1 cellular context compared by ENCODE assay signal in the genomic region with DNA sequence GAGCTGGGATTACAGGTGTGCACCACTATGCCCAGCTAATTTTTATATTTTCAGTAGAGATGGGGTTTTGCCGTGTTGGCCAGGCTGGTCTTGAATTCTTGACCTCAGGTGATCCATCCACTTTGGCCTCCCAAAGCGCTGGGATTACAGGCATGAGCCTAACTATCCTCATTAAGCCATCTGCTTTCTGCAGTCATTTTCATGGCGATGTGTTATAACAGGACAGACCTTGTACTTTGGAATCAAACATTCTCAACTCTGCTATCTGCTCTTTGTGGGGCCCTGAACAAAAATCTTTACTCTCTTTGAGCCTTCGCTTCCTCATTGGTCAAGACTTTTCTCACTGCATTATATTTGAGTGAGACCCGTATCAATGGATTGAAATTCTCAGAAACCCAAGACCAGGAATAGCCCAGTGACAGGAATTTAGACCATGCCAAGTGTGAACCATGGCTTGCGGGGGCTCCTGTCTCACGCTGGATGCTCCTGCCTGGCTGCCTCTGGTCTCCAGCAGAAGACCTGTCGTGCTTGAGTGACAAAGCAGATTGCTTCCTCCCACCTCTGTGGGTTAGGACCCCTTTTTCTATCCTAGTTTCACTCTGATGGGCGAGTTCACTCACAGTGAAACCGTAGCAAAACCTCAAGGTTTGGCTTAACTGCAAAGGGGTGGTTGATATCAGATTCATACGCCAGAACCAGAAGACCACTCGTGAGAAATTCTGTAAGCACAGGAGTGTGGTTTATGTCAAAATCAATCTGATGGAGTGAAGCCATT.
A peak's percentile ranks its signal among the peaks of the same experiment; 100 is the strongest.
TF ChIP-seq lines count a peak whose summit lies in the region.

No MANE protein-coding gene starts in this region.

TF ChIP-seq in HepG2, 621 proteins besides CTCF, POLR2A, EP300 and RAD21 (continued from another document and continues in another):
- TF ChIP-seq, protein P1, sequence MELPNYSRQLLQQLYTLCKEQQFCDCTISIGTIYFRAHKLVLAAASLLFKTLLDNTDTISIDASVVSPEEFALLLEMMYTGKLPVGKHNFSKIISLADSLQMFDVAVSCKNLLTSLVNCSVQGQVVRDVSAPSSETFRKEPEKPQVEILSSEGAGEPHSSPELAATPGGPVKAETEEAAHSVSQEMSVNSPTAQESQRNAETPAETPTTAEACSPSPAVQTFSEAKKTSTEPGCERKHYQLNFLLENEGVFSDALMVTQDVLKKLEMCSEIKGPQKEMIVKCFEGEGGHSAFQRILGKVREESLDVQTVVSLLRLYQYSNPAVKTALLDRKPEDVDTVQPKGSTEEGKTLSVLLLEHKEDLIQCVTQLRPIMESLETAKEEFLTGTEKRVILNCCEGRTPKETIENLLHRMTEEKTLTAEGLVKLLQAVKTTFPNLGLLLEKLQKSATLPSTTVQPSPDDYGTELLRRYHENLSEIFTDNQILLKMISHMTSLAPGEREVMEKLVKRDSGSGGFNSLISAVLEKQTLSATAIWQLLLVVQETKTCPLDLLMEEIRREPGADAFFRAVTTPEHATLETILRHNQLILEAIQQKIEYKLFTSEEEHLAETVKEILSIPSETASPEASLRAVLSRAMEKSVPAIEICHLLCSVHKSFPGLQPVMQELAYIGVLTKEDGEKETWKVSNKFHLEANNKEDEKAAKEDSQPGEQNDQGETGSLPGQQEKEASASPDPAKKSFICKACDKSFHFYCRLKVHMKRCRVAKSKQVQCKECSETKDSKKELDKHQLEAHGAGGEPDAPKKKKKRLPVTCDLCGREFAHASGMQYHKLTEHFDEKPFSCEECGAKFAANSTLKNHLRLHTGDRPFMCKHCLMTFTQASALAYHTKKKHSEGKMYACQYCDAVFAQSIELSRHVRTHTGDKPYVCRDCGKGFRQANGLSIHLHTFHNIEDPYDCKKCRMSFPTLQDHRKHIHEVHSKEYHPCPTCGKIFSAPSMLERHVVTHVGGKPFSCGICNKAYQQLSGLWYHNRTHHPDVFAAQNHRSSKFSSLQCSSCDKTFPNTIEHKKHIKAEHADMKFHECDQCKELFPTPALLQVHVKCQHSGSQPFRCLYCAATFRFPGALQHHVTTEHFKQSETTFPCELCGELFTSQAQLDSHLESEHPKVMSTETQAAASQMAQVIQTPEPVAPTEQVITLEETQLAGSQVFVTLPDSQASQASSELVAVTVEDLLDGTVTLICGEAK (IDR thresholded peaks at IDR 0.05): no peak
- TF ChIP-seq, protein P1 (CRISPR knock-in tag; IDR thresholded peaks at IDR 0.05): 0 out of 2 replicates have a peak, but pooled peaks have one; percentile 37
- TF ChIP-seq ZNF746 (CRISPR knock-in tag; IDR thresholded peaks at IDR 0.05) (no peak), STAG1 (CRISPR knock-in tag; IDR thresholded peaks at IDR 0.05) (no peak), ZFP36L1 (CRISPR knock-in tag; IDR thresholded peaks at IDR 0.05) (no peak), ZNF232 (CRISPR knock-in tag; IDR thresholded peaks at IDR 0.05; ENCODE audit: borderline replicate concordance) (no peak), THAP11 (CRISPR knock-in tag; IDR thresholded peaks at IDR 0.05) (no peak), CAMTA2 (CRISPR knock-in tag; IDR thresholded peaks at IDR 0.05; ENCODE audit: borderline replicate concordance) (no peak), RBM39 (IDR thresholded peaks at IDR 0.05; ENCODE audit: low read depth, low read length, poor library complexity, severe bottlenecking) (no peak), RXRA (CRISPR knock-in tag; IDR thresholded peaks at IDR 0.05) (peak; percentile 55; the same call in 1 of the 2 replicates), ZSCAN20 (CRISPR knock-in tag; IDR thresholded peaks at IDR 0.05; ENCODE audit: borderline replicate concordance) (no peak), MXD4 (CRISPR knock-in tag; IDR thresholded peaks at IDR 0.05) (0 out of 2 replicates have a peak, but pooled peaks have one; percentile 20), ZNF709 (CRISPR knock-in tag; IDR thresholded peaks at IDR 0.05) (no peak), ZFP36L2 (CRISPR knock-in tag; IDR thresholded peaks at IDR 0.05) (no peak), ZNF605 (CRISPR knock-in tag; IDR thresholded peaks at IDR 0.05) (peak; percentile 56; the same call in 1 of the 2 replicates)
- TF ChIP-seq, protein P2, sequence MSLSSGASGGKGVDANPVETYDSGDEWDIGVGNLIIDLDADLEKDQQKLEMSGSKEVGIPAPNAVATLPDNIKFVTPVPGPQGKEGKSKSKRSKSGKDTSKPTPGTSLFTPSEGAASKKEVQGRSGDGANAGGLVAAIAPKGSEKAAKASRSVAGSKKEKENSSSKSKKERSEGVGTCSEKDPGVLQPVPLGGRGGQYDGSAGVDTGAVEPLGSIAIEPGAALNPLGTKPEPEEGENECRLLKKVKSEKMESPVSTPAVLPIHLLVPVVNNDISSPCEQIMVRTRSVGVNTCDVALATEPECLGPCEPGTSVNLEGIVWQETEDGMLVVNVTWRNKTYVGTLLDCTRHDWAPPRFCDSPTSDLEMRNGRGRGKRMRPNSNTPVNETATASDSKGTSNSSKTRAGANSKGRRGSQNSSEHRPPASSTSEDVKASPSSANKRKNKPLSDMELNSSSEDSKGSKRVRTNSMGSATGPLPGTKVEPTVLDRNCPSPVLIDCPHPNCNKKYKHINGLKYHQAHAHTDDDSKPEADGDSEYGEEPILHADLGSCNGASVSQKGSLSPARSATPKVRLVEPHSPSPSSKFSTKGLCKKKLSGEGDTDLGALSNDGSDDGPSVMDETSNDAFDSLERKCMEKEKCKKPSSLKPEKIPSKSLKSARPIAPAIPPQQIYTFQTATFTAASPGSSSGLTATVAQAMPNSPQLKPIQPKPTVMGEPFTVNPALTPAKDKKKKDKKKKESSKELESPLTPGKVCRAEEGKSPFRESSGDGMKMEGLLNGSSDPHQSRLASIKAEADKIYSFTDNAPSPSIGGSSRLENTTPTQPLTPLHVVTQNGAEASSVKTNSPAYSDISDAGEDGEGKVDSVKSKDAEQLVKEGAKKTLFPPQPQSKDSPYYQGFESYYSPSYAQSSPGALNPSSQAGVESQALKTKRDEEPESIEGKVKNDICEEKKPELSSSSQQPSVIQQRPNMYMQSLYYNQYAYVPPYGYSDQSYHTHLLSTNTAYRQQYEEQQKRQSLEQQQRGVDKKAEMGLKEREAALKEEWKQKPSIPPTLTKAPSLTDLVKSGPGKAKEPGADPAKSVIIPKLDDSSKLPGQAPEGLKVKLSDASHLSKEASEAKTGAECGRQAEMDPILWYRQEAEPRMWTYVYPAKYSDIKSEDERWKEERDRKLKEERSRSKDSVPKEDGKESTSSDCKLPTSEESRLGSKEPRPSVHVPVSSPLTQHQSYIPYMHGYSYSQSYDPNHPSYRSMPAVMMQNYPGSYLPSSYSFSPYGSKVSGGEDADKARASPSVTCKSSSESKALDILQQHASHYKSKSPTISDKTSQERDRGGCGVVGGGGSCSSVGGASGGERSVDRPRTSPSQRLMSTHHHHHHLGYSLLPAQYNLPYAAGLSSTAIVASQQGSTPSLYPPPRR (CRISPR knock-in tag; IDR thresholded peaks at IDR 0.05; ENCODE audit: borderline replicate concordance): no peak
- TF ChIP-seq, protein P3, sequence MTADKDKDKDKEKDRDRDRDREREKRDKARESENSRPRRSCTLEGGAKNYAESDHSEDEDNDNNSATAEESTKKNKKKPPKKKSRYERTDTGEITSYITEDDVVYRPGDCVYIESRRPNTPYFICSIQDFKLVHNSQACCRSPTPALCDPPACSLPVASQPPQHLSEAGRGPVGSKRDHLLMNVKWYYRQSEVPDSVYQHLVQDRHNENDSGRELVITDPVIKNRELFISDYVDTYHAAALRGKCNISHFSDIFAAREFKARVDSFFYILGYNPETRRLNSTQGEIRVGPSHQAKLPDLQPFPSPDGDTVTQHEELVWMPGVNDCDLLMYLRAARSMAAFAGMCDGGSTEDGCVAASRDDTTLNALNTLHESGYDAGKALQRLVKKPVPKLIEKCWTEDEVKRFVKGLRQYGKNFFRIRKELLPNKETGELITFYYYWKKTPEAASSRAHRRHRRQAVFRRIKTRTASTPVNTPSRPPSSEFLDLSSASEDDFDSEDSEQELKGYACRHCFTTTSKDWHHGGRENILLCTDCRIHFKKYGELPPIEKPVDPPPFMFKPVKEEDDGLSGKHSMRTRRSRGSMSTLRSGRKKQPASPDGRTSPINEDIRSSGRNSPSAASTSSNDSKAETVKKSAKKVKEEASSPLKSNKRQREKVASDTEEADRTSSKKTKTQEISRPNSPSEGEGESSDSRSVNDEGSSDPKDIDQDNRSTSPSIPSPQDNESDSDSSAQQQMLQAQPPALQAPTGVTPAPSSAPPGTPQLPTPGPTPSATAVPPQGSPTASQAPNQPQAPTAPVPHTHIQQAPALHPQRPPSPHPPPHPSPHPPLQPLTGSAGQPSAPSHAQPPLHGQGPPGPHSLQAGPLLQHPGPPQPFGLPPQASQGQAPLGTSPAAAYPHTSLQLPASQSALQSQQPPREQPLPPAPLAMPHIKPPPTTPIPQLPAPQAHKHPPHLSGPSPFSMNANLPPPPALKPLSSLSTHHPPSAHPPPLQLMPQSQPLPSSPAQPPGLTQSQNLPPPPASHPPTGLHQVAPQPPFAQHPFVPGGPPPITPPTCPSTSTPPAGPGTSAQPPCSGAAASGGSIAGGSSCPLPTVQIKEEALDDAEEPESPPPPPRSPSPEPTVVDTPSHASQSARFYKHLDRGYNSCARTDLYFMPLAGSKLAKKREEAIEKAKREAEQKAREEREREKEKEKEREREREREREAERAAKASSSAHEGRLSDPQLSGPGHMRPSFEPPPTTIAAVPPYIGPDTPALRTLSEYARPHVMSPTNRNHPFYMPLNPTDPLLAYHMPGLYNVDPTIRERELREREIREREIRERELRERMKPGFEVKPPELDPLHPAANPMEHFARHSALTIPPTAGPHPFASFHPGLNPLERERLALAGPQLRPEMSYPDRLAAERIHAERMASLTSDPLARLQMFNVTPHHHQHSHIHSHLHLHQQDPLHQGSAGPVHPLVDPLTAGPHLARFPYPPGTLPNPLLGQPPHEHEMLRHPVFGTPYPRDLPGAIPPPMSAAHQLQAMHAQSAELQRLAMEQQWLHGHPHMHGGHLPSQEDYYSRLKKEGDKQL (CRISPR knock-in tag; IDR thresholded peaks at IDR 0.05; ENCODE audit: low read depth): no peak
- TF ChIP-seq, protein P4, sequence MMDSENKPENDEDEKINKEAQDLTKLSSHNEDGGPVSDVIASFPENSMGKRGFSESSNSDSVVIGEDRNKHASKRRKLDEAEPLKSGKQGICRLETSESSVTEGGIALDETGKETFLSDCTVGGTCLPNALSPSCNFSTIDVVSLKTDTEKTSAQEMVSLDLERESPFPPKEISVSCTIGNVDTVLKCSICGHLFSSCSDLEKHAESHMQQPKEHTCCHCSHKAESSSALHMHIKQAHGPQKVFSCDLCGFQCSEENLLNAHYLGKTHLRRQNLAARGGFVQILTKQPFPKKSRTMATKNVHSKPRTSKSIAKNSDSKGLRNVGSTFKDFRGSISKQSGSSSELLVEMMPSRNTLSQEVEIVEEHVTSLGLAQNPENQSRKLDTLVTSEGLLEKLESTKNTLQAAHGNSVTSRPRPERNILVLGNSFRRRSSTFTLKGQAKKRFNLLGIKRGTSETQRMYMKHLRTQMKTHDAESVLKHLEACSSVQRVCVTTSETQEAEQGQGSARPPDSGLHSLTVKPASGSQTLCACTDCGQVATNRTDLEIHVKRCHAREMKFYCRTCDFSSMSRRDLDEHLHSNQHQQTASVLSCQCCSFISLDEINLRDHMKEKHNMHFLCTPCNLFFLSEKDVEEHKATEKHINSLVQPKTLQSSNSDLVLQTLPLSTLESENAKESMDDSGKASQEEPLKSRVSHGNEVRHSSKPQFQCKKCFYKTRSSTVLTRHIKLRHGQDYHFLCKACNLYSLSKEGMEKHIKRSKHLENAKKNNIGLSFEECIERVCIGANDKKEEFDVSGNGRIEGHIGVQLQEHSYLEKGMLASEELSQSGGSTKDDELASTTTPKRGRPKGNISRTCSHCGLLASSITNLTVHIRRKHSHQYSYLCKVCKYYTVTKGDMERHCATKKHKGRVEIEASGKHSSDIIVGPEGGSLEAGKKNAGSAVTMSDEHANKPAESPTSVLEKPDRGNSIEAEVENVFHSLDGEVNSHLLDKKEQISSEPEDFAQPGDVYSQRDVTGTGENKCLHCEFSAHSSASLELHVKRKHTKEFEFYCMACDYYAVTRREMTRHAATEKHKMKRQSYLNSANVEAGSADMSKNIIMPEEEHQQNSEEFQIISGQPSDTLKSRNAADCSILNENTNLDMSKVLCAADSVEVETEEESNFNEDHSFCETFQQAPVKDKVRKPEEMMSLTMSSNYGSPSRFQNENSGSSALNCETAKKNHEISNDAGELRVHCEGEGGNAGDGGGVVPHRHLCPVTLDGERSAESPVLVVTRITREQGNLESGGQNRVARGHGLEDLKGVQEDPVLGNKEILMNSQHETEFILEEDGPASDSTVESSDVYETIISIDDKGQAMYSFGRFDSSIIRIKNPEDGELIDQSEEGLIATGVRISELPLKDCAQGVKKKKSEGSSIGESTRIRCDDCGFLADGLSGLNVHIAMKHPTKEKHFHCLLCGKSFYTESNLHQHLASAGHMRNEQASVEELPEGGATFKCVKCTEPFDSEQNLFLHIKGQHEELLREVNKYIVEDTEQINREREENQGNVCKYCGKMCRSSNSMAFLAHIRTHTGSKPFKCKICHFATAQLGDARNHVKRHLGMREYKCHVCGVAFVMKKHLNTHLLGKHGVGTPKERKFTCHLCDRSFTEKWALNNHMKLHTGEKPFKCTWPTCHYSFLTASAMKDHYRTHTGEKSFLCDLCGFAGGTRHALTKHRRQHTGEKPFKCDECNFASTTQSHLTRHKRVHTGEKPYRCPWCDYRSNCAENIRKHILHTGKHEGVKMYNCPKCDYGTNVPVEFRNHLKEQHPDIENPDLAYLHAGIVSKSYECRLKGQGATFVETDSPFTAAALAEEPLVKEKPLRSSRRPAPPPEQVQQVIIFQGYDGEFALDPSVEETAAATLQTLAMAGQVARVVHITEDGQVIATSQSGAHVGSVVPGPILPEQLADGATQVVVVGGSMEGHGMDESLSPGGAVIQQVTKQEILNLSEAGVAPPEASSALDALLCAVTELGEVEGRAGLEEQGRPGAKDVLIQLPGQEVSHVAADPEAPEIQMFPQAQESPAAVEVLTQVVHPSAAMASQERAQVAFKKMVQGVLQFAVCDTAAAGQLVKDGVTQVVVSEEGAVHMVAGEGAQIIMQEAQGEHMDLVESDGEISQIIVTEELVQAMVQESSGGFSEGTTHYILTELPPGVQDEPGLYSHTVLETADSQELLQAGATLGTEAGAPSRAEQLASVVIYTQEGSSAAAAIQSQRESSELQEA (CRISPR knock-in tag; IDR thresholded peaks at IDR 0.05; ENCODE audit: not compliant biosample characterization): no peak
